In genomic region chr20:46689082-46689753, GRCh38 we compare ENCODE assay signal across 1 cellular context.
TF ChIP-seq lines count a peak whose summit lies in the region.

Gene TP53RK, minus strand, starts transcription at chr20:46689444. Its CDS starts 30 bp downstream, at chr20:46689414.

TF ChIP-seq in HepG2, 621 proteins besides CTCF, POLR2A, EP300 and RAD21 (continued from another document and continues in another):
- TF ChIP-seq CREB3 (CRISPR knock-in tag; IDR thresholded peaks at IDR 0.05) (peak; percentile 94), DMAP1 (CRISPR knock-in tag; IDR thresholded peaks at IDR 0.05) (peak; percentile 87), CREM (IDR thresholded peaks at IDR 0.05) (no peak), CREM (CRISPR knock-in tag; IDR thresholded peaks at IDR 0.05) (no peak), DBP (CRISPR knock-in tag; IDR thresholded peaks at IDR 0.05; ENCODE audit: not compliant biosample characterization) (peak; percentile 94), DRAP1 (CRISPR knock-in tag; IDR thresholded peaks at IDR 0.05) (peak; percentile 43; the same call in 1 of the 2 replicates), XBP1 (CRISPR knock-in tag; IDR thresholded peaks at IDR 0.05) (0 out of 2 replicates have a peak, but pooled peaks have one; percentile 60), MTA1 (CRISPR knock-in tag; IDR thresholded peaks at IDR 0.05; ENCODE audit: borderline replicate concordance) (peak; percentile 85; the same call in 1 of the 2 replicates), TOE1 (CRISPR knock-in tag; IDR thresholded peaks at IDR 0.05) (no peak), ZNF780A (CRISPR knock-in tag; IDR thresholded peaks at IDR 0.05) (no peak), NFAT5 (CRISPR knock-in tag; IDR thresholded peaks at IDR 0.05) (peak; percentile 95; the same call in 1 of the 2 replicates), SOX6 (IDR thresholded peaks at IDR 0.05) (no peak), SOX6 (CRISPR knock-in tag; IDR thresholded peaks at IDR 0.05) (peak; percentile 64; the same call in 1 of the 2 replicates), MATR3 (CRISPR knock-in tag; IDR thresholded peaks at IDR 0.05) (no peak), TFDP1 (CRISPR knock-in tag; IDR thresholded peaks at IDR 0.05; ENCODE audit: borderline replicate concordance) (peak; percentile 14; the same call in 1 of the 2 replicates), ZEB1 (IDR thresholded peaks at IDR 0.05; ENCODE audit: insufficient replicate concordance, low read depth) (no peak), THYN1 (CRISPR knock-in tag; IDR thresholded peaks at IDR 0.05; ENCODE audit: borderline replicate concordance, low read depth) (no peak), AFF4 (CRISPR knock-in tag; IDR thresholded peaks at IDR 0.05) (no peak; the same call in 1 of the 2 replicates), ZNF326 (CRISPR knock-in tag; IDR thresholded peaks at IDR 0.05; ENCODE audit: borderline replicate concordance) (no peak), TEAD2 (CRISPR knock-in tag; IDR thresholded peaks at IDR 0.05) (no peak), DNMT3B (CRISPR knock-in tag; conservative IDR thresholded peaks at IDR 0.05) (peak; percentile 59; the same call in 1 of the 2 replicates), TAF15 (IDR thresholded peaks at IDR 0.05; ENCODE audit: low read depth, low read length, poor library complexity, severe bottlenecking) (peak; percentile 76), EEA1 (CRISPR knock-in tag; IDR thresholded peaks at IDR 0.05; ENCODE audit: borderline replicate concordance) (peak; percentile 98; the same call in 1 of the 2 replicates), ZNF577 (CRISPR knock-in tag; IDR thresholded peaks at IDR 0.05; ENCODE audit: borderline replicate concordance, low read depth) (no peak; the same call in 1 of the 2 replicates), ZNF646 (CRISPR knock-in tag; IDR thresholded peaks at IDR 0.05) (no peak), RFXANK (CRISPR knock-in tag; IDR thresholded peaks at IDR 0.05) (no peak), MEIS2 (CRISPR knock-in tag; IDR thresholded peaks at IDR 0.05) (peak; percentile 90), KLF16 (CRISPR knock-in tag; IDR thresholded peaks at IDR 0.05) (peak in 1 of 2 experiments; percentile 87; a peak in 2 of 4 replicates), NFRKB (IDR thresholded peaks at IDR 0.05) (no peak), ZBTB3 (CRISPR knock-in tag; IDR thresholded peaks at IDR 0.05; ENCODE audit: borderline replicate concordance, low read depth) (peak; percentile 60; the same call in 1 of the 2 replicates), SCMH1 (CRISPR knock-in tag; IDR thresholded peaks at IDR 0.05; ENCODE audit: borderline replicate concordance) (no peak), E2F1 (CRISPR knock-in tag; IDR thresholded peaks at IDR 0.05) (peak; percentile 65; the same call in 1 of the 2 replicates), ZFP82 (CRISPR knock-in tag; IDR thresholded peaks at IDR 0.05; ENCODE audit: borderline replicate concordance) (peak; percentile 69; the same call in 1 of the 2 replicates), ZNF362 (CRISPR knock-in tag; IDR thresholded peaks at IDR 0.05; ENCODE audit: borderline replicate concordance) (no peak; the same call in 1 of the 2 replicates), ZNF34 (CRISPR knock-in tag; IDR thresholded peaks at IDR 0.05; ENCODE audit: borderline replicate concordance) (no peak), GTF2F1 (IDR thresholded peaks at IDR 0.05; ENCODE audit: low read length) (no peak), ZBTB7B (CRISPR knock-in tag; IDR thresholded peaks at IDR 0.05) (peak; percentile 67), ZNF468 (CRISPR knock-in tag; IDR thresholded peaks at IDR 0.05) (no peak), KDM6A (CRISPR knock-in tag; IDR thresholded peaks at IDR 0.05; ENCODE audit: low read depth) (0 out of 2 replicates have a peak, but pooled peaks have one; percentile 12), ZNF496 (CRISPR knock-in tag; IDR thresholded peaks at IDR 0.05; ENCODE audit: insufficient replicate concordance) (no peak)
